In the genomic region with DNA sequence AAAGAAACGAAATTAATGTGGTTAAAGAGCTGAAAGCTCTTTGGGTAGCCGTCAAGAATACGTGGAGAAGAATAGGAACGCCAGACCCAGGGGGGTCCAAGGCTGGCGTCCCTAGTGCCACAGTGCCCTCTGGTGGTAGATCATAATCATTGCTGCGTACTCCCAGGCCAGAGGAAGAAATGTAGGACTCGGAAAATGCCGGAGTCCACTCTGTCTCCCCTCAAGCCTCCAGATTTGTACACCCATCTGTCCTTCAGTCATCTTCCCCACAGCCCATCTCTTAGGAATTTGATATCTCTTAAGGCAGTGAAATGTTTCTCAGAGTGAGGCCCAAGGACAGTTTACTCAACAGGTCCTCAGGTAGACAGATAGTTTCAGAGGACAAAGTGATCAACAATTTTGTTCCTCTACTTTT, we compare ENCODE assay signal across 8 cellular contexts. TPM values are rescaled to one million over a fixed set of nuclear protein-coding genes. Genes with fewer than 3 reads are reported as not detected.
DNase-seq lines count a peak whose midpoint lies in the region; ATAC-seq, FAIRE-seq and TF ChIP-seq lines count a peak whose summit lies in the region.

No MANE protein-coding gene starts in this region.

- no peak for TF ChIP-seq EP300 in transverse colon (IDR thresholded peaks at IDR 0.05; ENCODE audit: low read depth)

- no peaks in the 10 kb centered on the region for H3K9me3 ChIP-seq in transverse colon

- DNase-seq in GM12865 (ENCODE audit: low read depth): peak; percentile 64
- DNase-seq in KBM-7: peak; percentile 79
- peak; percentile 54 for DNase-seq in RCC 7860 (ENCODE audit: low spot score)
- peak; percentile 25 for DNase-seq in activated T-helper 1 cell treated with Interleukin-2 at 50 U/mL for 16 hours (ENCODE audit: low read depth)
- DNase-seq in fibroblast of the conjunctiva (ENCODE audit: low read depth): peak; percentile 68
- DNase-seq in omental fat pad (ENCODE audit: low spot score): no peak
- DNase-seq in transverse colon: peak; percentile 71

- 0 to 1% methylated on average over 8 of the region's 8 CpGs for WGBS in transverse colon (ENCODE audit: low coverage in 1 of 2), 2 donors

- in situ Hi-C loops in KBM-7 (cut with MboI; ENCODE audit: low pct_unique_long_range_greater_than_20kb, low sequenced_read_pairs): loop anchor here (10.0 kb wide), 1 partner anchor 220 kb away; no protein-coding TSS in a partner anchor
- in situ Hi-C loops in transverse colon (cut with MboI; ENCODE audit: low pct_ligation_motif_present in 1 of 4, low pct_unique_long_range_greater_than_20kb in 1 of 4, low sequenced_read_pairs in 3 of 4): loop anchor here (5.0 to 10.0 kb wide), 6 partner anchors 90 to 300 kb away; no protein-coding TSS in a partner anchor

- TF ChIP-seq POLR2A in transverse colon (IDR thresholded peaks at IDR 0.05): no peak

- intact Hi-C loops in transverse colon (cut with DNase I; ENCODE audit: low total_unique reads): loop anchor here (2.0 to 10.0 kb wide), 3 partner anchors 90 to 300 kb away; no protein-coding TSS in a partner anchor

- ATAC-seq in omental fat pad (ENCODE audit: low FRiP score) (peak; percentile 67), HG02885 (IDR thresholded peaks at IDR 0.05; ENCODE audit: poor library complexity, unreplicated experiment) (no peak)

- no peak overlapping the region for H3K27ac ChIP-seq in transverse colon

- no peaks in the 10 kb centered on the region for H3K36me3 ChIP-seq in transverse colon

- peak; percentile 88 for TF ChIP-seq CTCF in GM12865 (IDR thresholded peaks at IDR 0.05; ENCODE audit: insufficient read depth, low read depth, low read length, missing control alignments)
- peak in 1 of 3 donors; percentile 72 for TF ChIP-seq CTCF in omental fat pad (IDR thresholded peaks at IDR 0.05)
- TF ChIP-seq CTCF in transverse colon (IDR thresholded peaks at IDR 0.05): peak; percentile 91 to 96 (median 92)

- H3K4me3 ChIP-seq in GM12865 (ENCODE audit: low read depth, low read length) (no peak overlapping the region), transverse colon (no peak overlapping the region)

- H3K27me3 ChIP-seq in transverse colon: no peaks in the 10 kb centered on the region

- no peak for FAIRE-seq in RCC 7860 (lab: Jason Lieb, UNC)

- H3K4me1 ChIP-seq in transverse colon: peaks cover 5 to 22% (median 6%) of the 10 kb centered on the region in 4 donors

RNA-seq across cellular contexts. Expression of gene PLEKHG6, which starts 25.4 kb away (rescaled TPM):
- total RNA-seq in omental fat pad (10 to 100 TPM; 10.1 to 77.1 (median 13.8) TPM), transverse colon (100 to 1,000 TPM; 142 to 373 (median 198) TPM)

RNA-seq across cellular contexts. Expression of gene TNFRSF1A, which starts 56.8 kb away (rescaled TPM):
- total RNA-seq in omental fat pad (100 to 1,000 TPM; 279 to 689 (median 317) TPM), transverse colon (100 to 1,000 TPM; 229 to 317 (median 258) TPM)
